ENCODE assay signal across 12 cellular contexts in the genomic region with DNA sequence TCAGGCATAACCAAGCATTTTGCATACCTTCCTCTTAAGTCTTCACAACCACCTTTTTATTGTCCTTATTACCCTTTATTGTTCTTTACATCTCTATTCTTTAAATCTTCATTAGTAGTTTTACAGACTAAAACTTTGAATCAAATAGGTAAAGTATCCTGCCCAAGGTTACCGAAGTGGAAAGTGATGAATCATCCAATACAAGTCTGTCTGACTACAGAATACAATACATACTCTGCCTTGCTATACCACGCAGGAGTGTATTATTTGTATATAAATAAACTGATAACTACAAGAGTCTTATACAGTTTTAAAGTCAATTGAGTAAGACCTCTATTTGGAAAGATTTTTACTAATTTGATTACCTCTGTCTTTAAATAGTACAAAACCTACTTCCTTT.
DNase-seq lines count a peak whose midpoint lies in the region; ATAC-seq and TF ChIP-seq lines count a peak whose summit lies in the region.
"Had no signal": no experiment of that assay in that cellular context is flagged by ENCODE, and none has a peak within 500 bp of the region (broad histone marks: within the 10 kb centered on the region; RNA-seq: fewer than 3 reads in every experiment).

No MANE protein-coding gene starts in this region.

- no peaks in the 10 kb centered on the region for H3K27me3 ChIP-seq in CD4-positive, alpha-beta memory T cell (ENCODE audit: insufficient read depth, low read length)
- H3K27me3 ChIP-seq in trophoblast cell (ENCODE audit: insufficient read depth, low read length) = no peaks in the 10 kb centered on the region
- H3K27me3 ChIP-seq: breast epithelium had no signal

- no peaks in the 10 kb centered on the region for H3K9me3 Mint-ChIP-seq in CD4-positive, alpha-beta memory T cell
- no peaks in the 10 kb centered on the region for H3K9me3 Mint-ChIP-seq in activated naive CD4-positive, alpha-beta T cell treated with anti-CD3 and anti-CD28 coated beads, Interleukin-2, amount 50 U/mL, for 72 hours

- no peaks in the 10 kb centered on the region for H3K27me3 Mint-ChIP-seq in CD4-positive, alpha-beta memory T cell

- TF ChIP-seq CTCF in RWPE1 (conservative IDR thresholded peaks at IDR 0.05; ENCODE audit: low read depth) = no peak

- H2BK12ac ChIP-seq in trophoblast cell (ENCODE audit: low read length) = no peak overlapping the region

- H3K9ac ChIP-seq in trophoblast cell (ENCODE audit: low read length) = no peak overlapping the region

- H3K4me2 ChIP-seq in trophoblast cell (ENCODE audit: low read length) = no peak overlapping the region

- H2AFZ ChIP-seq in trophoblast cell (ENCODE audit: insufficient read depth, low read length, poor library complexity) = no peak overlapping the region

- no peaks in the 10 kb centered on the region for H3K36me3 ChIP-seq in CD4-positive, alpha-beta memory T cell (ENCODE audit: insufficient read depth, low read length)
- peaks cover 0 to 1% of the 10 kb centered on the region in 2 experiments for H3K36me3 ChIP-seq in trophoblast cell (ENCODE audit: control insufficient read depth in 1 of 2, insufficient read depth in 2 of 2, low read length in 2 of 2)
- H3K36me3 ChIP-seq: breast epithelium had no signal

- no peak overlapping the region for H4K8ac ChIP-seq in trophoblast cell (ENCODE audit: low read depth, low read length)

- no peak overlapping the region for H3K4ac ChIP-seq in trophoblast cell (ENCODE audit: low read depth, low read length)

- H3K4me3 ChIP-seq in CD4-positive, alpha-beta memory T cell (ENCODE audit: low read length in 2 of 2) = no peak overlapping the region
- no peak overlapping the region for H3K4me3 ChIP-seq in trophoblast cell (ENCODE audit: low read depth, low read length)
- H3K4me3 ChIP-seq: breast epithelium had no signal

- peak overlapping the region in 7 of 8 donors; percentile 6 to 76 (median 48) for H3K4me3 Mint-ChIP-seq in CD4-positive, alpha-beta memory T cell

- POLR2A ChIA-PET in CD4-positive, alpha-beta memory T cell (lab: Charles Lee; ENCODE audit: partially characterized antibody) = no interaction called here
- POLR2A ChIA-PET in RWPE1 (lab: Yijun Ruan, JAX; ENCODE audit: low non-redundant PET) = no interaction called here

- no peaks in the 10 kb centered on the region for H3K9me3 ChIP-seq in CD4-positive, alpha-beta memory T cell (ENCODE audit: control insufficient read depth in 1 of 2, low read length in 2 of 2)
- no peaks in the 10 kb centered on the region for H3K9me3 ChIP-seq in trophoblast cell (ENCODE audit: insufficient read depth, low read depth, low read length)
- H3K9me3 ChIP-seq: breast epithelium had no signal

- intact Hi-C loops in CD4-positive, alpha-beta memory T cell (cut with micrococcal nuclease) = no loop called here

- no peaks in the 10 kb centered on the region for H3K79me1 ChIP-seq in trophoblast cell (ENCODE audit: low read length)

- CTCF ChIA-PET in CD4-positive, alpha-beta memory T cell (lab: Charles Lee; ENCODE audit: partially characterized antibody) = no interaction called here
- CTCF ChIA-PET in RWPE1 (lab: Yijun Ruan, JAX) = no interaction called here

- H2BK120ac ChIP-seq in trophoblast cell (ENCODE audit: insufficient read depth, low read length, poor library complexity) = no peak overlapping the region

- H3K27ac ChIP-seq in CD4-positive, alpha-beta memory T cell (ENCODE audit: low read depth, low read length) = peak overlapping the region; percentile 4
- H3K27ac ChIP-seq in RWPE1 = no peak overlapping the region
- H3K27ac ChIP-seq in trophoblast cell (ENCODE audit: low read depth, low read length) = no peak overlapping the region
- H3K27ac ChIP-seq: breast epithelium, VCaP had no signal

- H3K27ac Mint-ChIP-seq in CD4-positive, alpha-beta memory T cell = peak overlapping the region in 6 of 7 donors; percentile 76 to 92 (median 86)
- H3K27ac Mint-ChIP-seq in activated naive CD4-positive, alpha-beta T cell treated with anti-CD3 and anti-CD28 coated beads, Interleukin-2, amount 50 U/mL, for 72 hours = peak overlapping the region; percentile 69 to 98

- H2BK5ac ChIP-seq in trophoblast cell (ENCODE audit: low read depth, low read length, poor library complexity) = no peak overlapping the region

- no CpG with 5 or more reads among the region's 2 CpGs for WGBS in trophoblast cell (ENCODE audit: extremely low coverage, insufficient coverage, insufficient read length)

- peaks cover 28 to 44% (median 35%) of the 10 kb centered on the region in 4 donors for H3K4me1 Mint-ChIP-seq in CD4-positive, alpha-beta memory T cell

- no peak overlapping the region for H3K23ac ChIP-seq in trophoblast cell (ENCODE audit: low read length)

- H4K91ac ChIP-seq in trophoblast cell (ENCODE audit: low read depth, low read length) = no peak overlapping the region

- no peaks in the 10 kb centered on the region for H3K36me3 Mint-ChIP-seq in CD4-positive, alpha-beta memory T cell
- peaks cover 0 to 22% of the 10 kb centered on the region in 2 donors for H3K36me3 Mint-ChIP-seq in activated naive CD4-positive, alpha-beta T cell treated with anti-CD3 and anti-CD28 coated beads, Interleukin-2, amount 50 U/mL, for 72 hours

- H3K18ac ChIP-seq in trophoblast cell (ENCODE audit: low read length) = no peak overlapping the region

- H3K4me1 ChIP-seq in CD4-positive, alpha-beta memory T cell (ENCODE audit: insufficient read depth, low read length) = peaks cover 41% of the 10 kb centered on the region
- peaks cover 8 to 14% of the 10 kb centered on the region in 2 experiments for H3K4me1 ChIP-seq in trophoblast cell (ENCODE audit: control insufficient read depth in 1 of 2, insufficient read depth in 2 of 2, low read length in 2 of 2)
- H3K4me1 ChIP-seq: breast epithelium had no signal

- no peak overlapping the region for H3K14ac ChIP-seq in trophoblast cell (ENCODE audit: low read length)

- H4K12ac ChIP-seq in trophoblast cell (ENCODE audit: low read depth, low read length) = no peak overlapping the region

- H2AK5ac ChIP-seq in trophoblast cell (ENCODE audit: low read length) = no peak overlapping the region

- peaks cover 2% of the 10 kb centered on the region for H3K79me2 ChIP-seq in trophoblast cell (ENCODE audit: control insufficient read depth, insufficient read depth, low read length, poor library complexity)

- ATAC-seq in GM19043 (IDR thresholded peaks at IDR 0.05; ENCODE audit: low read depth, unreplicated experiment) (peak; percentile 45), HG03097 (IDR thresholded peaks at IDR 0.05; ENCODE audit: low FRiP score, unreplicated experiment) (peak; percentile 42)
- ATAC-seq in activated naive CD4-positive, alpha-beta T cell treated with anti-CD3 and anti-CD28 coated beads, Interleukin-2, amount 50 U/mL, for 72 hours = peak; percentile 17 to 29

- DNase-seq in CD4-positive, alpha-beta memory T cell = no peak
- no peak for DNase-seq in activated naive CD4-positive, alpha-beta T cell treated with anti-CD3 and anti-CD28 coated beads, Interleukin-2, amount 50 U/mL, for 72 hours (ENCODE audit: low spot score in 2 of 2)
- DNase-seq in RWPE1 (ENCODE audit: low spot score) = no peak
- no peak for DNase-seq in islet precursor cell
- no peak for DNase-seq in trophoblast cell
- DNase-seq in AML-193 (lab: John Stamatoyannopoulos, UW) = no peak
- DNase-seq: C1 segment of cervical spinal cord, NCI-H526 had no signal
